Comparison of ENCODE assay signal across 9 cellular contexts in genomic region chr5:60541980-60542379, GRCh38.
A peak's percentile ranks its signal among the peaks of the same experiment; 100 is the strongest.
DNase-seq lines count a peak whose midpoint lies in the region; ATAC-seq and TF ChIP-seq lines count a peak whose summit lies in the region.
"Had no signal": no experiment of that assay in that cellular context is flagged by ENCODE, and none has a peak within 500 bp of the region (broad histone marks: within the 10 kb centered on the region; RNA-seq: fewer than 3 reads in every experiment).

No MANE protein-coding gene starts in this region.

- in situ Hi-C loops in GM13977 (cut with MboI; ENCODE audit: low pct_unique_long_range_greater_than_20kb, low sequenced_read_pairs, unreplicated experiment) = no loop called here

- H3K4me1 ChIP-seq in gastroesophageal sphincter (peaks cover 0 to 68% (median 23%) of the 10 kb centered on the region in 3 donors), prostate gland (replicated peaks) (no peaks in the 10 kb centered on the region)

- H3K9me3 ChIP-seq in gastroesophageal sphincter = no peaks in the 10 kb centered on the region
- no peaks in the 10 kb centered on the region for H3K9me3 ChIP-seq in prostate gland
- H3K9me3 ChIP-seq: Caco-2 had no signal

- no peak for TF ChIP-seq POLR2A in gastroesophageal sphincter (IDR thresholded peaks at IDR 0.05)
- no peak for TF ChIP-seq POLR2A in prostate gland (IDR thresholded peaks at IDR 0.05)

- peak; percentile 17 for ATAC-seq in GM21528 (IDR thresholded peaks at IDR 0.05; ENCODE audit: low FRiP score, unreplicated experiment)
- peak; percentile 29 for ATAC-seq in gastroesophageal sphincter

- intact Hi-C loops in prostate gland (cut with DNase I) = no loop called here

- H3K36me3 ChIP-seq in gastroesophageal sphincter = no peaks in the 10 kb centered on the region
- no peaks in the 10 kb centered on the region for H3K36me3 ChIP-seq in prostate gland

- no peaks in the 10 kb centered on the region for H3K27me3 ChIP-seq in gastroesophageal sphincter
- H3K27me3 ChIP-seq in prostate gland (replicated peaks; ENCODE audit: insufficient read depth) = no peaks in the 10 kb centered on the region

- TF ChIP-seq EP300 in gastroesophageal sphincter (IDR thresholded peaks at IDR 0.05) = no peak

- 25 to 52% methylated on average over 2 of the region's 2 CpGs for WGBS in gastroesophageal sphincter (ENCODE audit: low coverage in 1 of 2), 2 donors
- WGBS in prostate gland = 76% methylated on average over 2 of the region's 2 CpGs

- TF ChIP-seq CTCF in AG10803 (conservative IDR thresholded peaks at IDR 0.05; ENCODE audit: low read length) (no peak), gastroesophageal sphincter (IDR thresholded peaks at IDR 0.05) (no peak), GM13977 (IDR thresholded peaks at IDR 0.05; ENCODE audit: extremely low read depth, insufficient read depth, missing control alignments) (no peak), prostate gland (IDR thresholded peaks at IDR 0.05) (no peak)

- H3K4me3 ChIP-seq in AG10803 (ENCODE audit: low read length) (no peak overlapping the region), gastroesophageal sphincter (no peak overlapping the region), prostate gland (no peak overlapping the region)

- DNase-seq in AG10803 (ENCODE audit: low read depth) (peak; percentile 55), LHCN-M2 (ENCODE audit: low read depth) (peak; percentile 52), GM13977 (ENCODE audit: low spot score) (no peak), NCI-H345 (lab: John Stamatoyannopoulos, UW) (no peak), prostate gland (ENCODE audit: low spot score) (no peak), superior temporal gyrus (ENCODE audit: extremely low spot score) (no peak)

- H3K27ac ChIP-seq in gastroesophageal sphincter (peak overlapping the region; percentile 39 to 69 (median 63)), prostate gland (no peak overlapping the region)

Comparison
In these comparisons a context has a peak if more than half of its experiments do, and no peak if none do; other contexts are left out.
1. DNase-seq: peak in AG10803 (single experiment) and LHCN-M2 (single experiment); none in GM13977 (single experiment), NCI-H345 (single experiment), prostate gland (single experiment) and superior temporal gyrus (single experiment).
2. H3K27ac ChIP-seq: peak in gastroesophageal sphincter (4 of 4); none in prostate gland (0 of 2).